ENCODE assay signal across 18 cellular contexts in genomic region chr7:156475179-156475578, GRCh38.
DNase-seq lines count a peak whose midpoint lies in the region; ATAC-seq, FAIRE-seq and TF ChIP-seq lines count a peak whose summit lies in the region.
"Had no signal": no experiment of that assay in that cellular context is flagged by ENCODE, and none has a peak within 500 bp of the region (broad histone marks: within the 10 kb centered on the region; RNA-seq: fewer than 3 reads in every experiment).

No MANE protein-coding gene starts in this region.

- peak; percentile 80 for DNase-seq in HK-2 (ENCODE audit: unreplicated experiment)
- DNase-seq in astrocyte (ENCODE audit: low read depth) = peak; percentile 16
- DNase-seq in natural killer cell treated with Interleukin-12 subunit alpha and Interleukin-12 subunit beta and Interleukin-15 and Interleukin-18, amount 100 ng/mL, for 72 hours (ENCODE audit: low spot score) = no peak
- DNase-seq in H54 (ENCODE audit: insufficient read length, low spot score) = no peak
- DNase-seq in activated CD4-positive, alpha-beta T cell treated with anti-CD3 and anti-CD28 coated beads, Interleukin-2, amount 50 U/mL, for 4 hours = no peak
- DNase-seq in mesendoderm = no peak
- no peak for DNase-seq in stimulated activated CD4-positive, alpha-beta T cell treated with anti-CD3 and anti-CD28 coated beads, Interleukin-2, amount 100 ng/mL, for 24 hours
- DNase-seq: activated CD4-positive, alpha-beta T cell treated with anti-CD3 and anti-CD28 coated beads, Interleukin-2, amount 50 U/mL, for 1 hour; activated naive CD8-positive, alpha-beta T cell treated with anti-CD3 and anti-CD28 coated beads for 36 hours; activated T-cell treated with anti-CD3 and anti-CD28 coated beads, Interleukin-2, amount 50 U/mL, for 48 hours; midbrain; NCI-H2081 treated with DMSO at 0.1 percent for 48 hours; NCI-H510A treated with DMSO at 0.1 percent for 48 hours had no signal

- TF ChIP-seq POLR2A in H54 (IDR thresholded peaks at IDR 0.05; ENCODE audit: low read depth, low read length) = no peak

- no peak overlapping the region for H2AK5ac ChIP-seq in mesendoderm (ENCODE audit: low read length)

- peaks cover 22% of the 10 kb centered on the region for H3K4me1 Mint-ChIP-seq in astrocyte (ENCODE audit: low read depth, unreplicated experiment)
- H3K4me1 Mint-ChIP-seq in natural killer cell treated with Interleukin-12 subunit alpha and Interleukin-12 subunit beta and Interleukin-15 and Interleukin-18, amount 100 ng/mL, for 72 hours (ENCODE audit: low read depth in 2 of 2) = peaks cover 0 to 3% of the 10 kb centered on the region in 2 donors
- H3K4me1 Mint-ChIP-seq: activated naive CD8-positive, alpha-beta T cell treated with anti-CD3 and anti-CD28 coated beads for 36 hours had no signal

- no peak for TF ChIP-seq CTCF in astrocyte (IDR thresholded peaks at IDR 0.05; ENCODE audit: insufficient read depth, low read depth, low read length)

- ATAC-seq in GM18520 (IDR thresholded peaks at IDR 0.05; ENCODE audit: unreplicated experiment) = peak; percentile 82
- ATAC-seq in natural killer cell treated with Interleukin-12 subunit alpha and Interleukin-12 subunit beta and Interleukin-15 and Interleukin-18, amount 100 ng/mL, for 72 hours = peak; percentile 55 to 75

- no peak overlapping the region for H3K23ac ChIP-seq in mesendoderm (ENCODE audit: low read length)

- H3K79me2 ChIP-seq in astrocyte (ENCODE audit: insufficient read depth, low read length) (no peaks in the 10 kb centered on the region), mesendoderm (ENCODE audit: control insufficient read depth, insufficient read depth, low read length) (no peaks in the 10 kb centered on the region)

- H2BK120ac ChIP-seq in mesendoderm (ENCODE audit: low read depth, low read length) = no peak overlapping the region

- WGBS in mesendoderm (ENCODE audit: extremely low coverage, insufficient coverage, low lambda C conversion rate) = no CpG with 5 or more reads among the region's 6 CpGs

- H3K4ac ChIP-seq in mesendoderm (ENCODE audit: low read depth, low read length) = no peak overlapping the region

- H3K56ac ChIP-seq in mesendoderm (ENCODE audit: low read length) = no peak overlapping the region

- H4K8ac ChIP-seq in mesendoderm (ENCODE audit: low read depth, low read length) = no peak overlapping the region

- H2BK15ac ChIP-seq in mesendoderm (replicated peaks; ENCODE audit: low read depth) = no peak overlapping the region

- H3K9me3 Mint-ChIP-seq in astrocyte (ENCODE audit: unreplicated experiment) = peaks cover 4% of the 10 kb centered on the region
- H3K9me3 Mint-ChIP-seq in natural killer cell treated with Interleukin-12 subunit alpha and Interleukin-12 subunit beta and Interleukin-15 and Interleukin-18, amount 100 ng/mL, for 72 hours = no peaks in the 10 kb centered on the region
- H3K9me3 Mint-ChIP-seq: activated naive CD8-positive, alpha-beta T cell treated with anti-CD3 and anti-CD28 coated beads for 36 hours had no signal

- peaks cover 20% of the 10 kb centered on the region for H3K27me3 Mint-ChIP-seq in astrocyte (ENCODE audit: low read depth, unreplicated experiment)
- peaks cover 19 to 39% of the 10 kb centered on the region in 2 donors for H3K27me3 Mint-ChIP-seq in natural killer cell treated with Interleukin-12 subunit alpha and Interleukin-12 subunit beta and Interleukin-15 and Interleukin-18, amount 100 ng/mL, for 72 hours

- no peaks in the 10 kb centered on the region for H3K79me1 ChIP-seq in mesendoderm (ENCODE audit: low read length)

- no peak overlapping the region for H3K9ac ChIP-seq in astrocyte (ENCODE audit: low read length)
- H3K9ac ChIP-seq in mesendoderm (ENCODE audit: low read length) = no peak overlapping the region

- no peaks in the 10 kb centered on the region for H3K36me3 Mint-ChIP-seq in astrocyte (ENCODE audit: low read depth, unreplicated experiment)
- H3K36me3 Mint-ChIP-seq in natural killer cell treated with Interleukin-12 subunit alpha and Interleukin-12 subunit beta and Interleukin-15 and Interleukin-18, amount 100 ng/mL, for 72 hours = no peaks in the 10 kb centered on the region
- H3K36me3 Mint-ChIP-seq: activated naive CD8-positive, alpha-beta T cell treated with anti-CD3 and anti-CD28 coated beads for 36 hours had no signal

- no peak overlapping the region for H3K18ac ChIP-seq in mesendoderm (ENCODE audit: low read length)

- peak overlapping the region; percentile 32 for H3K4me2 ChIP-seq in astrocyte (ENCODE audit: low read length)
- no peak overlapping the region for H3K4me2 ChIP-seq in mesendoderm (ENCODE audit: low read length)

- H3K27ac Mint-ChIP-seq in astrocyte (ENCODE audit: unreplicated experiment) = peak overlapping the region; percentile 81
- H3K27ac Mint-ChIP-seq in natural killer cell treated with Interleukin-12 subunit alpha and Interleukin-12 subunit beta and Interleukin-15 and Interleukin-18, amount 100 ng/mL, for 72 hours = no peak overlapping the region
- H3K27ac Mint-ChIP-seq: activated naive CD8-positive, alpha-beta T cell treated with anti-CD3 and anti-CD28 coated beads for 36 hours had no signal

- peaks cover 13% of the 10 kb centered on the region for H3K4me1 ChIP-seq in astrocyte (ENCODE audit: insufficient read depth, low read length)
- H3K4me1 ChIP-seq in mesendoderm (ENCODE audit: control insufficient read depth, low read depth, low read length) = no peaks in the 10 kb centered on the region

- no peaks in the 10 kb centered on the region for H3K9me3 ChIP-seq in astrocyte (ENCODE audit: insufficient read depth, low read depth, low read length)
- H3K9me3 ChIP-seq: suprapubic skin had no signal

- H3K27me3 ChIP-seq in astrocyte (ENCODE audit: insufficient read depth, low read length) = no peaks in the 10 kb centered on the region
- H3K27me3 ChIP-seq in mesendoderm (ENCODE audit: insufficient read depth, low read length, poor library complexity) = no peaks in the 10 kb centered on the region

- H3K4me3 ChIP-seq in astrocyte (ENCODE audit: insufficient read depth, low read depth, low read length) = no peak overlapping the region
- no peak overlapping the region for H3K4me3 ChIP-seq in mesendoderm (ENCODE audit: low read length)
- H3K4me3 ChIP-seq: SK-N-MC, suprapubic skin had no signal

- no peak overlapping the region for H4K5ac ChIP-seq in mesendoderm (ENCODE audit: low read length)

- H3K4me3 Mint-ChIP-seq in astrocyte (ENCODE audit: unreplicated experiment) = no peak overlapping the region
- H3K4me3 Mint-ChIP-seq in natural killer cell treated with Interleukin-12 subunit alpha and Interleukin-12 subunit beta and Interleukin-15 and Interleukin-18, amount 100 ng/mL, for 72 hours = no peak overlapping the region
- H3K4me3 Mint-ChIP-seq: activated naive CD8-positive, alpha-beta T cell treated with anti-CD3 and anti-CD28 coated beads for 36 hours had no signal

- no peak overlapping the region for H2BK5ac ChIP-seq in mesendoderm (ENCODE audit: low read length)

- FAIRE-seq in astrocyte (lab: Jason Lieb, UNC) (no peak), H54 (lab: Jason Lieb, UNC) (no peak)
- FAIRE-seq: G401.6, GM19239 had no signal

- no peaks in the 10 kb centered on the region for H4K20me1 ChIP-seq in astrocyte (ENCODE audit: insufficient read depth, low read length)

- H3K36me3 ChIP-seq in astrocyte (ENCODE audit: insufficient read depth, low read length) (no peaks in the 10 kb centered on the region), mesendoderm (ENCODE audit: control insufficient read depth, insufficient read depth, low read length) (no peaks in the 10 kb centered on the region)
- H3K36me3 ChIP-seq: suprapubic skin had no signal

- H3K27ac ChIP-seq in astrocyte (ENCODE audit: low read depth, low read length) (no peak overlapping the region), mesendoderm (ENCODE audit: low read depth, low read length) (no peak overlapping the region)
- H3K27ac ChIP-seq: SK-N-MC, suprapubic skin had no signal

- H2AFZ ChIP-seq in astrocyte (ENCODE audit: low read depth, low read length) = no peak overlapping the region

Comparison
In these comparisons a context has a peak if more than half of its experiments do, and no peak if none do; other contexts are left out.
1. DNase-seq: peak in HK-2 (single experiment) and astrocyte (single experiment); none in natural killer cell treated with Interleukin-12 subunit alpha and Interleukin-12 subunit beta and Interleukin-15 and Interleukin-18, amount 100 ng/mL, for 72 hours (single experiment), H54 (single experiment), activated CD4-positive, alpha-beta T cell treated with anti-CD3 and anti-CD28 coated beads, Interleukin-2, amount 50 U/mL, for 4 hours (0 of 2), mesendoderm (single experiment) and stimulated activated CD4-positive, alpha-beta T cell treated with anti-CD3 and anti-CD28 coated beads, Interleukin-2, amount 100 ng/mL, for 24 hours (0 of 2).